ENCODE assay signal across 18 cellular contexts in genomic region chr5:1874820-1875219, GRCh38. TPM values are rescaled to one million over a fixed set of nuclear protein-coding genes. Genes with fewer than 3 reads are reported as not detected.
DNase-seq lines count a peak whose midpoint lies in the region; ATAC-seq lines count a peak whose summit lies in the region.
"Had no signal": no experiment of that assay in that cellular context is flagged by ENCODE, and none has a peak within 500 bp of the region (broad histone marks: within the 10 kb centered on the region; RNA-seq: fewer than 3 reads in every experiment).

No MANE protein-coding gene starts in this region.

- H3K36me3 Mint-ChIP-seq in activated naive CD8-positive, alpha-beta T cell treated with anti-CD3 and anti-CD28 coated beads, Interleukin-2, amount 50 U/mL, for 24 hours (ENCODE audit: low read depth): no peaks in the 10 kb centered on the region
- H3K36me3 Mint-ChIP-seq in T-cell: no peaks in the 10 kb centered on the region

- no peaks in the 10 kb centered on the region for H3K9me3 Mint-ChIP-seq in activated naive CD8-positive, alpha-beta T cell treated with anti-CD3 and anti-CD28 coated beads, Interleukin-2, amount 50 U/mL, for 24 hours
- no peaks in the 10 kb centered on the region for H3K9me3 Mint-ChIP-seq in T-cell
- H3K9me3 Mint-ChIP-seq: activated CD8-positive, alpha-beta T cell treated with anti-CD3 and anti-CD28 coated beads for 36 hours; T-helper 2 cell treated with Interferon-gamma antibody and Interleukin-4, amounts not matched to agents 5 μg/mL and 100 μg/mL, for 36 hours had no signal

- no peak overlapping the region for H3K27ac Mint-ChIP-seq in activated naive CD8-positive, alpha-beta T cell treated with anti-CD3 and anti-CD28 coated beads, Interleukin-2, amount 50 U/mL, for 24 hours
- no peak overlapping the region for H3K27ac Mint-ChIP-seq in T-cell
- H3K27ac Mint-ChIP-seq: activated CD8-positive, alpha-beta T cell treated with anti-CD3 and anti-CD28 coated beads for 36 hours had no signal

- H3K4me1 ChIP-seq in ectodermal cell (ENCODE audit: control insufficient read depth, insufficient read depth, low read length): peaks cover 22% of the 10 kb centered on the region
- H3K4me1 ChIP-seq: ascending aorta, psoas muscle had no signal

- no peaks in the 10 kb centered on the region for H3K9me3 ChIP-seq in ectodermal cell (ENCODE audit: control insufficient read depth, low read length)
- H3K9me3 ChIP-seq: ascending aorta, psoas muscle, tibial artery had no signal

- POLR2A ChIA-PET in T-cell (lab: Charles Lee): no interaction called here

- H3K4me3 ChIP-seq in ectodermal cell (ENCODE audit: insufficient read depth, low read depth, low read length): peak overlapping the region; percentile 1
- H3K4me3 ChIP-seq: ascending aorta, K562, psoas muscle, tibial artery had no signal

- H3K27ac ChIP-seq in ectodermal cell (ENCODE audit: insufficient read depth, low read depth, low read length, poor library complexity, severe bottlenecking): no peak overlapping the region
- H3K27ac ChIP-seq: ascending aorta, dorsolateral prefrontal cortex, psoas muscle, tibial artery had no signal

- CTCF ChIA-PET in T-cell (lab: Charles Lee): interaction anchor here in 1 of 2 donors (0.7 kb wide), 1 partner anchor 890 kb away, joined by 3 read pairs; no protein-coding TSS in a partner anchor

- WGBS in ectodermal cell, 2 experiments: 0 to 1% methylated on average over 33 of the region's 33 CpGs

- no peak overlapping the region for H3K4me3 Mint-ChIP-seq in activated naive CD8-positive, alpha-beta T cell treated with anti-CD3 and anti-CD28 coated beads, Interleukin-2, amount 50 U/mL, for 24 hours
- H3K4me3 Mint-ChIP-seq in T-cell: peak overlapping the region in 1 of 3 donors; percentile 40
- H3K4me3 Mint-ChIP-seq: activated CD8-positive, alpha-beta T cell treated with anti-CD3 and anti-CD28 coated beads for 36 hours; T-helper 2 cell treated with Interferon-gamma antibody and Interleukin-4, amounts not matched to agents 5 μg/mL and 100 μg/mL, for 36 hours had no signal

- H3K27me3 ChIP-seq in ectodermal cell (ENCODE audit: control insufficient read depth, insufficient read depth, low read length, poor library complexity, severe bottlenecking): peaks cover 76% of the 10 kb centered on the region

- H3K4me1 Mint-ChIP-seq in activated naive CD8-positive, alpha-beta T cell treated with anti-CD3 and anti-CD28 coated beads, Interleukin-2, amount 50 U/mL, for 24 hours: peaks cover 6% of the 10 kb centered on the region
- H3K4me1 Mint-ChIP-seq in T-cell: peaks cover 6 to 16% (median 6%) of the 10 kb centered on the region in 3 donors

- ATAC-seq in activated naive CD8-positive, alpha-beta T cell treated with anti-CD3 and anti-CD28 coated beads, Interleukin-2, amount 50 U/mL, for 24 hours: no peak
- no peak for ATAC-seq in T-cell (replicated peaks in 1 of 4)
- ATAC-seq: activated CD8-positive, alpha-beta T cell treated with anti-CD3 and anti-CD28 coated beads for 36 hours; K562; psoas muscle had no signal

- H3K36me3 ChIP-seq in ectodermal cell (ENCODE audit: control insufficient read depth, insufficient read depth, low read length): no peaks in the 10 kb centered on the region
- H3K36me3 ChIP-seq: ascending aorta had no signal

- peak; percentile 65 for DNase-seq in NCI-H82 (lab: John Stamatoyannopoulos, UW)
- DNase-seq in NCI-H82 treated with DMSO at 0.1 percent for 48 hours (lab: John Stamatoyannopoulos, UW; ENCODE audit: unreplicated experiment): no peak
- peak; percentile 40 for DNase-seq in NCI-H2107 (lab: John Stamatoyannopoulos, UW)
- DNase-seq in activated naive CD8-positive, alpha-beta T cell treated with anti-CD3 and anti-CD28 coated beads, Interleukin-2, amount 50 U/mL, for 24 hours: no peak
- no peak for DNase-seq in NCI-H226
- no peak for DNase-seq in T-cell
- DNase-seq in NCI-H2171 (lab: John Stamatoyannopoulos, UW): no peak
- DNase-seq: ACHN; activated CD8-positive, alpha-beta T cell treated with anti-CD3 and anti-CD28 coated beads for 36 hours; dorsolateral prefrontal cortex; psoas muscle; tibial artery had no signal

- H3K27me3 Mint-ChIP-seq in activated naive CD8-positive, alpha-beta T cell treated with anti-CD3 and anti-CD28 coated beads, Interleukin-2, amount 50 U/mL, for 24 hours: peaks cover 50% of the 10 kb centered on the region
- H3K27me3 Mint-ChIP-seq in T-cell: peaks cover 31 to 55% of the 10 kb centered on the region in 2 donors

RNA-seq across cellular contexts. Expression of gene IRX4, which starts 7.9 kb away (rescaled TPM):
- not detected for polyA plus RNA-seq in ectodermal cell (2013, experiment 1 of 4)
- 0.14 TPM for polyA plus RNA-seq in ectodermal cell (2013, experiment 2 of 4)
- polyA plus RNA-seq in ectodermal cell (2013, experiment 3 of 4): 0.16 TPM
- 0.24 TPM for polyA plus RNA-seq in ectodermal cell (2013, experiment 4 of 4)
- not detected for total RNA-seq in T-cell
- total RNA-seq: activated CD8-positive, alpha-beta T cell treated with anti-CD3 and anti-CD28 coated beads for 36 hours; ascending aorta; dorsolateral prefrontal cortex; K562; mononuclear cell; RPMI7951 had no signal
- polyA plus RNA-seq: K562 had no signal

Comparison
In these comparisons a context has a peak if more than half of its experiments do, and no peak if none do; other contexts are left out.
1. DNase-seq: peak in NCI-H82 (single experiment) and NCI-H2107 (single experiment); none in NCI-H82 treated with DMSO at 0.1 percent for 48 hours (single experiment), activated naive CD8-positive, alpha-beta T cell treated with anti-CD3 and anti-CD28 coated beads, Interleukin-2, amount 50 U/mL, for 24 hours (single experiment), NCI-H226 (single experiment), T-cell (0 of 34) and NCI-H2171 (single experiment).